27 cellular contexts compared by ENCODE assay signal in the genomic region with DNA sequence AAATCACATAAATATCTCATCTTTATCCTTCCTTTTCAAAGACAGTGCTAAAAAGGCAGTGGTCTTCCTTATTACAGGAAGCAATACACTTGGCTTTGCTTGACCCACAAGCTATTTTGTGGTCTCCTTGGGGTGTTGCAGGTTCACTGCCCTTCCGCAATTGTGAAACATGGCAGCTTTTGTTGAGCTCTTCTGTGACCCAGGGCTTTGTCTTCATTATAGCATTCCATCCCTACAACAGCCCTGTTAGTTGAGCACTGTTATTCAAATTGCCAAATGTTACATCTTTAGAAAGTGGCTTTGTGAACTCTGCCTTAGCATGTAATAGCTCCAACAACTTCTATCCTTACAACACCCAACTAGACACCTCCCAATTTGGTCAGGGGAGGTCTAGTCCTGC.
"Had no signal": no experiment of that assay in that cellular context is flagged by ENCODE, and none has a peak within 500 bp of the region (broad histone marks: within the 10 kb centered on the region; RNA-seq: fewer than 3 reads in every experiment).

No MANE protein-coding gene starts in this region.

- H3K4me1 ChIP-seq: lower lobe of right lung, prostate gland, right atrium auricular region, suprapubic skin, transverse colon, upper lobe of right lung, uterus had no signal

- H3K27ac ChIP-seq: left ventricle myocardium inferior, lower lobe of right lung, prostate gland, right atrium auricular region, suprapubic skin, transverse colon, upper lobe of right lung, uterus had no signal

- H3K36me3 ChIP-seq: left ventricle myocardium inferior, lower lobe of right lung, prostate gland, right atrium auricular region, suprapubic skin, transverse colon, upper lobe of right lung, uterus had no signal

- H3K9me3 ChIP-seq: left ventricle myocardium inferior, lower lobe of right lung, prostate gland, right atrium auricular region, suprapubic skin, transverse colon, upper lobe of right lung, uterus had no signal

- H3K4me3 ChIP-seq: left ventricle myocardium inferior, lower lobe of right lung, prostate gland, right atrium auricular region, smooth muscle cell, suprapubic skin, transverse colon, upper lobe of right lung, uterus had no signal

- DNase-seq: cortex of kidney; effector memory CD8-positive, alpha-beta T cell; erythroblast; head of caudate nucleus; immature natural killer cell; islet precursor cell; kidney glomerular epithelial cell; left colon; left ventricle myocardium inferior; lower lobe of right lung; naive thymus-derived CD8-positive, alpha-beta T cell; nephron progenitor cell; nucleus accumbens; stimulated activated CD4-positive, alpha-beta T cell treated with anti-CD3 and anti-CD28 coated beads, Interleukin-12 subunit alpha, Interleukin-12 subunit beta, amount 100 ng/mL, for 4 hours; stimulated activated CD4-positive, alpha-beta T cell treated with anti-CD3 and anti-CD28 coated beads, Interleukin-1b, Interleukin-23, amount 100 ng/mL, for 48 hours; stimulated activated CD4-positive, alpha-beta T cell treated with anti-CD3 and anti-CD28 coated beads, Interleukin-4, amount 100 ng/mL, for 1 hour; stimulated activated CD8-positive, alpha-beta memory T cell treated with anti-CD3 and anti-CD28 coated beads, Interleukin-4, amount 100 ng/mL, for 48 hours; stimulated activated naive CD4-positive, alpha-beta T cell; stimulated activated naive CD8-positive, alpha-beta T cell treated with anti-CD3 and anti-CD28 coated beads, Interleukin-15, amount 100 ng/mL, for 72 hours; transverse colon; upper lobe of right lung; uterus had no signal

- ATAC-seq: effector memory CD8-positive, alpha-beta T cell; left colon; lower lobe of right lung; naive thymus-derived CD8-positive, alpha-beta T cell; sciatic nerve; stimulated activated naive CD8-positive, alpha-beta T cell treated with anti-CD3 and anti-CD28 coated beads, Interleukin-15, amount 100 ng/mL, for 72 hours; upper lobe of right lung had no signal

- H3K27me3 ChIP-seq: right atrium auricular region, suprapubic skin, transverse colon, upper lobe of right lung, uterus had no signal
